11 cellular contexts compared by ENCODE assay signal in genomic region chr17:82978765-82979349, GRCh38.
DNase-seq lines count a peak whose midpoint lies in the region; ATAC-seq and TF ChIP-seq lines count a peak whose summit lies in the region.
"Had no signal": no experiment of that assay in that cellular context is flagged by ENCODE, and none has a peak within 500 bp of the region (broad histone marks: within the 10 kb centered on the region; RNA-seq: fewer than 3 reads in every experiment).

No MANE protein-coding gene starts in this region.

- H3K4me1 ChIP-seq in heart left ventricle, result peaks cover 0 to 21% (median 0%) of the 10 kb centered on the region in 12 donors
- H3K4me1 ChIP-seq in right atrium auricular region, result no peaks in the 10 kb centered on the region
- no peaks in the 10 kb centered on the region for H3K4me1 ChIP-seq in Peyer's patch
- H3K4me1 ChIP-seq in effector memory CD4-positive, alpha-beta T cell (ENCODE audit: control insufficient read depth, insufficient read depth, low read length, poor library complexity, severe bottlenecking), result peaks cover 18% of the 10 kb centered on the region
- H3K4me1 ChIP-seq in upper lobe of right lung, result no peaks in the 10 kb centered on the region

- 84 to 92% (median 88%) methylated on average over 3 of the region's 3 CpGs for WGBS in heart left ventricle, 4 donors

- H3K27ac ChIP-seq in heart left ventricle, result peak overlapping the region in 1 of 12 donors; percentile 85
- no peak overlapping the region for H3K27ac ChIP-seq in right atrium auricular region
- peak overlapping the region in 3 of 4 donors; percentile 15 to 38 (median 32) for H3K27ac ChIP-seq in Peyer's patch
- H3K27ac ChIP-seq in effector memory CD4-positive, alpha-beta T cell (ENCODE audit: insufficient read depth, low read length, poor library complexity, severe bottlenecking), result peak overlapping the region; percentile 42
- peak overlapping the region; percentile 15 for H3K27ac ChIP-seq in upper lobe of right lung

- H3K36me3 ChIP-seq in heart left ventricle (no peaks in the 10 kb centered on the region), right atrium auricular region (no peaks in the 10 kb centered on the region), Peyer's patch (no peaks in the 10 kb centered on the region), upper lobe of right lung (no peaks in the 10 kb centered on the region)
- H3K36me3 ChIP-seq in effector memory CD4-positive, alpha-beta T cell (ENCODE audit: control insufficient read depth, insufficient read depth, low read length), result no peaks in the 10 kb centered on the region

- H3K4me3 ChIP-seq in heart left ventricle (no peak overlapping the region), right atrium auricular region (no peak overlapping the region), Peyer's patch (no peak overlapping the region), upper lobe of right lung (no peak overlapping the region)
- H3K4me3 ChIP-seq in effector memory CD4-positive, alpha-beta T cell (ENCODE audit: insufficient read depth, low read depth, low read length, poor library complexity, severe bottlenecking), result peak overlapping the region; percentile 45

- TF ChIP-seq CTCF in heart left ventricle (IDR thresholded peaks at IDR 0.05) (no peak), right atrium auricular region (IDR thresholded peaks at IDR 0.05) (no peak), Peyer's patch (IDR thresholded peaks at IDR 0.05) (no peak), upper lobe of right lung (IDR thresholded peaks at IDR 0.05) (no peak)

- peak in 3 of 4 donors; percentile 54 to 69 (median 60) for ATAC-seq in heart left ventricle
- ATAC-seq in upper lobe of right lung, result peak; percentile 86

- H3K9me3 ChIP-seq in heart left ventricle (no peaks in the 10 kb centered on the region), right atrium auricular region (no peaks in the 10 kb centered on the region), Peyer's patch (no peaks in the 10 kb centered on the region), upper lobe of right lung (no peaks in the 10 kb centered on the region)
- no peaks in the 10 kb centered on the region for H3K9me3 ChIP-seq in effector memory CD4-positive, alpha-beta T cell (ENCODE audit: control insufficient read depth, low read length)

- H3K27me3 ChIP-seq in heart left ventricle (no peaks in the 10 kb centered on the region), right atrium auricular region (no peaks in the 10 kb centered on the region), Peyer's patch (no peaks in the 10 kb centered on the region), upper lobe of right lung (no peaks in the 10 kb centered on the region)
- no peaks in the 10 kb centered on the region for H3K27me3 ChIP-seq in effector memory CD4-positive, alpha-beta T cell (replicated peaks; ENCODE audit: control insufficient read depth, insufficient read depth, low read length, poor library complexity, severe bottlenecking)

- TF ChIP-seq POLR2A in heart left ventricle (IDR thresholded peaks at IDR 0.05) (no peak), Peyer's patch (IDR thresholded peaks at IDR 0.05) (no peak)

- peak in 1 of 5 donors; percentile 51 for DNase-seq in heart left ventricle
- DNase-seq in right atrium auricular region (ENCODE audit: low spot score), result no peak
- DNase-seq in Peyer's patch, result no peak
- DNase-seq in effector memory CD4-positive, alpha-beta T cell, result no peak
- DNase-seq in upper lobe of right lung, result peak; percentile 67
- no peak for DNase-seq in NCI-H128 (lab: John Stamatoyannopoulos, UW; ENCODE audit: unreplicated experiment)
- DNase-seq in hepatic stellate cell (ENCODE audit: low spot score), result no peak
- DNase-seq in islet precursor cell, result no peak
- DNase-seq: caudate nucleus, left cardiac atrium, NCI-H2171 treated with DMSO at 0.1 percent for 48 hours had no signal

- intact Hi-C loops in heart left ventricle (cut with DNase I) (no loop called here), upper lobe of right lung (cut with DNase I) (no loop called here)

Comparison
In these comparisons a context has a peak if more than half of its experiments do, and no peak if none do; other contexts are left out.
1. H3K27ac ChIP-seq: peak in Peyer's patch (3 of 4), effector memory CD4-positive, alpha-beta T cell (single experiment) and upper lobe of right lung (single experiment); none in right atrium auricular region (0 of 2).